In the genomic region with DNA sequence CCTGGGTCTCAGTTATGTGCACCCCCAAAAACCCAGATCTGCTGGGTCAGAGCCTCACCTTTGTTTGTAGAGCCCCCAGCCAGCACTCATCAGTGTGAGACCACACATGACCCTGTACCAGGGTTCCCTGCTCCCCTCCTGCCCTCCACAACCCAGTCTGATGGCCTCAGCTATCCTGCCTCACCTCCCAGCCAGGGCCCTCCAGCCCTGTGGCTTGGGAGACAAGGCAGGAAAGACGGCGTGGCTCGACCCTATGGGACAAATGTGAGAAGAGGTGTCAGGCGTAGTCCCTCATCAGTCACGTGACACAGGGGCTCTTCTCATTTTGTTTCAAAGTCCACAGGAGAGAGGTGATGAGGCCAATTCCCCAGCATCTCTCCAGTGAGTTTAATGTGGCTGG, we compare ENCODE assay signal across 1 cellular context.
A peak's percentile ranks its signal among the peaks of the same experiment; 100 is the strongest.
TF ChIP-seq lines count a peak whose summit lies in the region.

No MANE protein-coding gene starts in this region.

TF ChIP-seq in HepG2, 621 proteins besides CTCF, POLR2A, EP300 and RAD21 (continued from another document):
- TF ChIP-seq, protein P1, sequence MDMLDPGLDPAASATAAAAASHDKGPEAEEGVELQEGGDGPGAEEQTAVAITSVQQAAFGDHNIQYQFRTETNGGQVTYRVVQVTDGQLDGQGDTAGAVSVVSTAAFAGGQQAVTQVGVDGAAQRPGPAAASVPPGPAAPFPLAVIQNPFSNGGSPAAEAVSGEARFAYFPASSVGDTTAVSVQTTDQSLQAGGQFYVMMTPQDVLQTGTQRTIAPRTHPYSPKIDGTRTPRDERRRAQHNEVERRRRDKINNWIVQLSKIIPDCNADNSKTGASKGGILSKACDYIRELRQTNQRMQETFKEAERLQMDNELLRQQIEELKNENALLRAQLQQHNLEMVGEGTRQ (IDR thresholded peaks at IDR 0.05; ENCODE audit: low read depth, low read length): peak; percentile 69
- TF ChIP-seq, protein P1 (CRISPR knock-in tag; IDR thresholded peaks at IDR 0.05; ENCODE audit: borderline replicate concordance): no peak
- TF ChIP-seq TFDP2 (CRISPR knock-in tag; IDR thresholded peaks at IDR 0.05) (no peak), PHF21A (CRISPR knock-in tag; IDR thresholded peaks at IDR 0.05) (no peak), ZNF720 (CRISPR knock-in tag; IDR thresholded peaks at IDR 0.05) (no peak), SMAD3 (CRISPR knock-in tag; IDR thresholded peaks at IDR 0.05) (no peak)
